In the genomic region with DNA sequence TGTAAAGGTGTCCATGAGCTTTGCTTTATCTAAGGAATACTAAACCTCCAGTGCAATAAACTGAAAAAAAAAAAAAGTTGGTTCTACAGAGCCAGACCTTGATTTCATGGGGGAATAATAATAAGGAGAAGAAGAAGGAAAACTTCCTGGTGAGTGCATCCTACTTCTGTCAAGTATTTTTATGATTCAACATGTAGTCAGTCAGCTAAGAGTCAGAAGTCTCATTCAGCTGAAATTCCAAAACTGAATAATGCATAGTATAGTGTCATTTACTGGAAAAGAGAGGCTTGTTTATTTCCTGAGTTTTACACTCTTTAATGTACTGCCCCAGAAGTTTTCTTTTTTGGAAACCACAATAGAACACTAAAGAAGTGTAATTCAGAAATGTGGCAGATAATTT, we compare ENCODE assay signal across 17 cellular contexts.
A peak's percentile ranks its signal among the peaks of the same experiment; 100 is the strongest.
DNase-seq lines count a peak whose midpoint lies in the region; ATAC-seq and TF ChIP-seq lines count a peak whose summit lies in the region.
"Had no signal": no experiment of that assay in that cellular context is flagged by ENCODE, and none has a peak within 500 bp of the region (broad histone marks: within the 10 kb centered on the region; RNA-seq: fewer than 3 reads in every experiment).

No MANE protein-coding gene starts in this region.

- ATAC-seq in GM18511 (IDR thresholded peaks at IDR 0.05; ENCODE audit: unreplicated experiment) = no peak

- H3K36me3 ChIP-seq in breast epithelium (no peaks in the 10 kb centered on the region), SK-N-MC (ENCODE audit: insufficient read depth, low read length) (no peaks in the 10 kb centered on the region)
- H3K36me3 ChIP-seq: tibial artery had no signal

- no peak overlapping the region for H3K27ac ChIP-seq in breast epithelium
- peak overlapping the region; percentile 42; the same call in 1 of the 2 replicates for H3K27ac ChIP-seq in SK-N-MC
- H3K27ac ChIP-seq: KMS-11, tibial artery had no signal

- no peaks in the 10 kb centered on the region for H3K36me3 Mint-ChIP-seq in MCF 10A (ENCODE audit: insufficient read depth, unreplicated experiment)
- H3K36me3 Mint-ChIP-seq: mesothelial cell of epicardium had no signal

- TF ChIP-seq CTCF in MCF 10A (IDR thresholded peaks at IDR 0.05; ENCODE audit: unreplicated experiment) (no peak), breast epithelium (IDR thresholded peaks at IDR 0.05) (no peak)

- H3K4me1 ChIP-seq in breast epithelium = no peaks in the 10 kb centered on the region
- H3K4me1 ChIP-seq: tibial artery had no signal

- no peak overlapping the region for H3K27ac Mint-ChIP-seq in MCF 10A (ENCODE audit: low read depth, unreplicated experiment)
- H3K27ac Mint-ChIP-seq: mesothelial cell of epicardium had no signal

- DNase-seq in MCF 10A (ENCODE audit: unreplicated experiment) (peak; percentile 13), breast epithelium (ENCODE audit: low spot score in 2 of 2) (no peak), SK-N-MC (ENCODE audit: low read depth, low spot score) (peak; percentile 42), fibroblast of peridontal ligament (ENCODE audit: extremely low read depth) (peak; percentile 55), stromal cell of bone marrow (ENCODE audit: low read depth) (peak; percentile 49), T-helper 1 cell (no peak), SK-N-DZ (ENCODE audit: low spot score) (no peak)
- DNase-seq: activated CD8-positive, alpha-beta memory T cell treated with anti-CD3 and anti-CD28 coated beads for 24 hours; activated naive CD4-positive, alpha-beta T cell treated with Interleukin-2 at 50 U/mL for 16 hours; cerebellar nuclear complex; DMS153; NCI-H187; NCI-H526 treated with DMSO at 0.1 percent for 48 hours; tibial artery had no signal

- H3K27me3 ChIP-seq in breast epithelium = no peaks in the 10 kb centered on the region
- H3K27me3 ChIP-seq: tibial artery had no signal

- peaks cover 12% of the 10 kb centered on the region for H3K4me1 Mint-ChIP-seq in MCF 10A (ENCODE audit: insufficient read depth, unreplicated experiment)
- H3K4me1 Mint-ChIP-seq: mesothelial cell of epicardium had no signal

- intact Hi-C loops in MCF 10A (cut with micrococcal nuclease) (no loop called here), breast epithelium (cut with DNase I; ENCODE audit: low total_unique reads) (no loop called here)

- no peaks in the 10 kb centered on the region for H3K27me3 Mint-ChIP-seq in MCF 10A (ENCODE audit: insufficient read depth, unreplicated experiment)

- POLR2A ChIA-PET in MCF 10A (lab: Yijun Ruan, JAX) = interaction anchor here (1.3 kb wide), 1 partner anchor 14 kb away, joined by 3 read pairs; no protein-coding TSS in a partner anchor

- H3K4me3 Mint-ChIP-seq in MCF 10A (ENCODE audit: unreplicated experiment) = no peak overlapping the region
- H3K4me3 Mint-ChIP-seq: mesothelial cell of epicardium had no signal

- peaks cover 0 to 10% of the 10 kb centered on the region in 2 donors for H3K9me3 ChIP-seq in breast epithelium
- H3K9me3 ChIP-seq in SK-N-MC (ENCODE audit: low read depth, low read length) = no peaks in the 10 kb centered on the region
- H3K9me3 ChIP-seq: tibial artery had no signal

- H3K9me3 Mint-ChIP-seq in MCF 10A (ENCODE audit: unreplicated experiment) = no peaks in the 10 kb centered on the region

- TF ChIP-seq POLR2A in breast epithelium (IDR thresholded peaks at IDR 0.05) = no peak

- CTCF ChIA-PET in MCF 10A (lab: Yijun Ruan, JAX) = interaction anchor here (1.2 kb wide), 1 partner anchor 136 kb away, joined by 3 read pairs; no protein-coding TSS in a partner anchor

- H3K9ac ChIP-seq in SK-N-MC (ENCODE audit: insufficient read length) = no peak overlapping the region
- H3K9ac ChIP-seq: KMS-11 had no signal

- no peak overlapping the region for H3K4me3 ChIP-seq in breast epithelium
- peak overlapping the region; percentile 56 for H3K4me3 ChIP-seq in SK-N-MC
- H3K4me3 ChIP-seq: tibial artery had no signal

- BruUV-seq in MCF 10A (replicated peaks; lab: Mats Ljungman, UMichigan) = no TSS peak

Comparison
In these comparisons a context has a peak if more than half of its experiments do, and no peak if none do; other contexts are left out.
1. DNase-seq: peak in MCF 10A (single experiment), SK-N-MC (single experiment), fibroblast of peridontal ligament (single experiment) and stromal cell of bone marrow (single experiment); none in breast epithelium (0 of 2), T-helper 1 cell (0 of 5) and SK-N-DZ (single experiment).